In the genomic region with DNA sequence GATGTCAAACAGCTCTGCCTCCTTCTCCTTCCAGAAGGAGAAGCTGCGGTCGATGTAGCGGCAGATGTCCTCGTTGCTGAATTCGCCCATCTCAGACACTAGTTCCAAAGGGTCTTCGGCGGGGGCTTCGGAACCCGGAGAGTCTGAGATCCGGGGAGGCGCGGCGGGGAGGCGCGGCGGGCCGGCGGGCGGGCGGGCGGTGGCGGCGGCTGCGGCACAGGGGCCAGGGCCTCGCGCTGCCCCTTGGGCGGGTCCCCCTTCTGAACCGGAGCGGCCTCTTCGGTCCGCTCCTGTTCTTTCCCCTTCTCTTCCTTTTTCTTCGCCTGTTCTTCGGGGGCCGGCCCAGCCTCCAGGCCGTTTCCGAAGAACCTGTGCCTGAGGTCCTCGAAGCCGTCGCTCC, we compare ENCODE assay signal across 1 cellular context.
TF ChIP-seq lines count a peak whose summit lies in the region.

No MANE protein-coding gene starts in this region.

TF ChIP-seq in endothelial cell of umbilical vein, 7 proteins besides CTCF, POLR2A, EP300 and RAD21:
- peak; percentile 9 for TF ChIP-seq EZH2 (IDR thresholded peaks at IDR 0.05; ENCODE audit: borderline replicate concordance, low read depth, low read length, severe bottlenecking)
TF ChIP-seq in endothelial cell of umbilical vein: peak in this region for 1; not testable (repeated sequence) for 6.
